1 cellular context compared by ENCODE assay signal in the genomic region with DNA sequence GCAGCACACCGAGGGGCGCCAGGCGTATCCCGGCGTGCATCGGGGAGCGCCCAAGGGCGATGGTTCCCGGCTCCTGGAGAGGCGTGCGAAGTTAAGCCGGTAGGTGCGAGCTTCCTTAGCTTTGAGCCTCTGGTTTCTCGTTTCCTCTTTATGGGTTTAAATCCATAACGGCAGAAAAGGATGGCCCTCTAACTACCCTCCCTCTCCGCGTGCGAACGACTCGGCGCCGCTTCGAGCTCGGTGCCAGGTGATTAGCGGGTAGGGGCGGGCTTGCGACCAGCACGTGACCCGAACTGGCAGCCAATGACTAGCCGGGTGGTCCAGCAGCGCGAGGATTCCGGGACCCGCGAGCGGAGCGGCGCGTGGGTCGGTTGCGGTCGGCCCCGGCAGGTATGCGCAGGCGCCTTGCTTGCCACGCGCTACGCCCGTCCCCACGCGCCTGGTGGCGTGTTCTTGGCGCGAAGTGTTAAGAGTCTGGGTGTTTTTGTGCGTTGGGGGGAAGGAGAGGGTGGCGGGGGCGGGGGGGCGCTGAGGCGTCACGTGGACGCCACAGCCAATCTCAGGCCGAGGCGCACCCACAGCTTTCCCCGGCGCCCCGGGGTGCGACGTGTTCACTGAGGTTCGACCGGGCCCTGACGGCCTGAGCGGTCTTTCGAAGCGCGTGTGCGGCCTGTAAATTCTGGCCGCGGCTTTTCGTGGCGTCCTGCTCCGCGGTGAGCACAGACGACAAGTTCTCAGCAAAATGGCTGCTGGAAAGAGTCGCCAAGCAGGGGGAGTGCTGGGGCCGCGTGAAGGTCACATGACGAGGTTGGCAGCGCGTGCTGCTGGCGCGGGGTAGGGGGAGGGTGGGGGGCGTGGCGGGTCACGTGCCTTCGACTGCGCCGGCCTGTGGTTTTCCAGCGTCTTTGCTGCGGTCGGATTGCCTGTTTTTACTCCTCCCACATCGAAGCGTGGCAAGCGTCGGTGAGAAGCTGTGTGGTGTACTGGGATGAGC.
A peak's percentile ranks its signal among the peaks of the same experiment; 100 is the strongest.
TF ChIP-seq lines count a peak whose summit lies in the region.

No MANE protein-coding gene starts in this region.

TF ChIP-seq in HepG2, 621 proteins besides CTCF, POLR2A, EP300 and RAD21 (continued from another document and continues in another):
- TF ChIP-seq ZEB1 (IDR thresholded peaks at IDR 0.05; ENCODE audit: insufficient replicate concordance, low read depth) (peak; percentile 34), PRMT3 (CRISPR knock-in tag; IDR thresholded peaks at IDR 0.05; ENCODE audit: borderline replicate concordance, low read depth) (peak; percentile 97; the same call in 1 of the 2 replicates), PLRG1 (conservative IDR thresholded peaks at IDR 0.05) (no peak), ATM (IDR thresholded peaks at IDR 0.05; ENCODE audit: borderline replicate concordance) (no peak), HDAC6 (IDR thresholded peaks at IDR 0.05; ENCODE audit: low read depth, low read length) (no peak), SRY (CRISPR knock-in tag; IDR thresholded peaks at IDR 0.05) (peak; percentile 99), PRPF4 (IDR thresholded peaks at IDR 0.05; ENCODE audit: low read depth, low read length, poor library complexity, severe bottlenecking) (peak; percentile 79), RAD51 (IDR thresholded peaks at IDR 0.05; ENCODE audit: borderline replicate concordance) (peak; percentile 88), TARDBP (CRISPR knock-in tag; IDR thresholded peaks at IDR 0.05) (peak; percentile 66; the same call in 1 of the 2 replicates), ZNF510 (CRISPR knock-in tag; IDR thresholded peaks at IDR 0.05; ENCODE audit: low read depth) (peak; percentile 100), ZNF207 (IDR thresholded peaks at IDR 0.05; ENCODE audit: borderline replicate concordance) (no peak), PAX8 (CRISPR knock-in tag; IDR thresholded peaks at IDR 0.05; ENCODE audit: borderline replicate concordance) (peak; percentile 88; the same call in 1 of the 2 replicates), TFE3 (CRISPR knock-in tag; IDR thresholded peaks at IDR 0.05) (peak; percentile 92), ZNF562 (CRISPR knock-in tag; IDR thresholded peaks at IDR 0.05; ENCODE audit: borderline replicate concordance) (peak; percentile 93), ZSCAN25 (CRISPR knock-in tag; IDR thresholded peaks at IDR 0.05) (peak; percentile 84), ZNF512 (CRISPR knock-in tag; IDR thresholded peaks at IDR 0.05) (no peak), BCL3 (CRISPR knock-in tag; IDR thresholded peaks at IDR 0.05) (peak; percentile 100), ZNF101 (CRISPR knock-in tag; IDR thresholded peaks at IDR 0.05; ENCODE audit: borderline replicate concordance, low read depth) (peak; percentile 95), CBX5 (CRISPR knock-in tag; IDR thresholded peaks at IDR 0.05; ENCODE audit: borderline replicate concordance) (peak; percentile 59), NPAS2 (CRISPR knock-in tag; IDR thresholded peaks at IDR 0.05; ENCODE audit: borderline replicate concordance) (0 out of 2 replicates have a peak, but pooled peaks have one; percentile 87), EED (CRISPR knock-in tag; IDR thresholded peaks at IDR 0.05) (peak; percentile 85; the same call in 1 of the 2 replicates), TBX2 (CRISPR knock-in tag; IDR thresholded peaks at IDR 0.05; ENCODE audit: borderline replicate concordance) (peak; percentile 99), ETV6 (CRISPR knock-in tag; conservative IDR thresholded peaks at IDR 0.05) (peak; percentile 89; the same call in 1 of the 2 replicates), NFIB (CRISPR knock-in tag; IDR thresholded peaks at IDR 0.05; ENCODE audit: borderline replicate concordance) (peak; percentile 99), ZNF501 (CRISPR knock-in tag; IDR thresholded peaks at IDR 0.05) (peak; percentile 100), POLR2G (IDR thresholded peaks at IDR 0.05; ENCODE audit: low read depth, low read length) (peak; percentile 73; the same call in 1 of the 2 replicates), SALL2 (CRISPR knock-in tag; IDR thresholded peaks at IDR 0.05) (peak; percentile 87), ZNF567 (CRISPR knock-in tag; IDR thresholded peaks at IDR 0.05; ENCODE audit: borderline replicate concordance) (peak; percentile 35; the same call in 1 of the 2 replicates), TGIF2 (CRISPR knock-in tag; IDR thresholded peaks at IDR 0.05) (peak; percentile 39; the same call in 1 of the 2 replicates), ZSCAN21 (CRISPR knock-in tag; IDR thresholded peaks at IDR 0.05; ENCODE audit: borderline replicate concordance) (peak; percentile 87), AGO2 (optimal IDR thresholded peaks at IDR 0.05; ENCODE audit: low read depth, low read length) (peak; percentile 69), HNRNPUL1 (IDR thresholded peaks at IDR 0.05; ENCODE audit: low read depth, low read length) (no peak)
- TF ChIP-seq, protein P1, sequence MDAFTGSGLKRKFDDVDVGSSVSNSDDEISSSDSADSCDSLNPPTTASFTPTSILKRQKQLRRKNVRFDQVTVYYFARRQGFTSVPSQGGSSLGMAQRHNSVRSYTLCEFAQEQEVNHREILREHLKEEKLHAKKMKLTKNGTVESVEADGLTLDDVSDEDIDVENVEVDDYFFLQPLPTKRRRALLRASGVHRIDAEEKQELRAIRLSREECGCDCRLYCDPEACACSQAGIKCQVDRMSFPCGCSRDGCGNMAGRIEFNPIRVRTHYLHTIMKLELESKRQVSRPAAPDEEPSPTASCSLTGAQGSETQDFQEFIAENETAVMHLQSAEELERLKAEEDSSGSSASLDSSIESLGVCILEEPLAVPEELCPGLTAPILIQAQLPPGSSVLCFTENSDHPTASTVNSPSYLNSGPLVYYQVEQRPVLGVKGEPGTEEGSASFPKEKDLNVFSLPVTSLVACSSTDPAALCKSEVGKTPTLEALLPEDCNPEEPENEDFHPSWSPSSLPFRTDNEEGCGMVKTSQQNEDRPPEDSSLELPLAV (CRISPR knock-in tag; conservative IDR thresholded peaks at IDR 0.05; ENCODE audit: low read depth), result peak; percentile 97; the same call in 1 of the 2 replicates
- TF ChIP-seq, protein P2, sequence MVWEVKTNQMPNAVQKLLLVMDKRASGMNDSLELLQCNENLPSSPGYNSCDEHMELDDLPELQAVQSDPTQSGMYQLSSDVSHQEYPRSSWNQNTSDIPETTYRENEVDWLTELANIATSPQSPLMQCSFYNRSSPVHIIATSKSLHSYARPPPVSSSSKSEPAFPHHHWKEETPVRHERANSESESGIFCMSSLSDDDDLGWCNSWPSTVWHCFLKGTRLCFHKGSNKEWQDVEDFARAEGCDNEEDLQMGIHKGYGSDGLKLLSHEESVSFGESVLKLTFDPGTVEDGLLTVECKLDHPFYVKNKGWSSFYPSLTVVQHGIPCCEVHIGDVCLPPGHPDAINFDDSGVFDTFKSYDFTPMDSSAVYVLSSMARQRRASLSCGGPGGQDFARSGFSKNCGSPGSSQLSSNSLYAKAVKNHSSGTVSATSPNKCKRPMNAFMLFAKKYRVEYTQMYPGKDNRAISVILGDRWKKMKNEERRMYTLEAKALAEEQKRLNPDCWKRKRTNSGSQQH (CRISPR knock-in tag; IDR thresholded peaks at IDR 0.05; ENCODE audit: low read depth), result peak; percentile 36; the same call in 1 of the 2 replicates
- TF ChIP-seq, protein P3, sequence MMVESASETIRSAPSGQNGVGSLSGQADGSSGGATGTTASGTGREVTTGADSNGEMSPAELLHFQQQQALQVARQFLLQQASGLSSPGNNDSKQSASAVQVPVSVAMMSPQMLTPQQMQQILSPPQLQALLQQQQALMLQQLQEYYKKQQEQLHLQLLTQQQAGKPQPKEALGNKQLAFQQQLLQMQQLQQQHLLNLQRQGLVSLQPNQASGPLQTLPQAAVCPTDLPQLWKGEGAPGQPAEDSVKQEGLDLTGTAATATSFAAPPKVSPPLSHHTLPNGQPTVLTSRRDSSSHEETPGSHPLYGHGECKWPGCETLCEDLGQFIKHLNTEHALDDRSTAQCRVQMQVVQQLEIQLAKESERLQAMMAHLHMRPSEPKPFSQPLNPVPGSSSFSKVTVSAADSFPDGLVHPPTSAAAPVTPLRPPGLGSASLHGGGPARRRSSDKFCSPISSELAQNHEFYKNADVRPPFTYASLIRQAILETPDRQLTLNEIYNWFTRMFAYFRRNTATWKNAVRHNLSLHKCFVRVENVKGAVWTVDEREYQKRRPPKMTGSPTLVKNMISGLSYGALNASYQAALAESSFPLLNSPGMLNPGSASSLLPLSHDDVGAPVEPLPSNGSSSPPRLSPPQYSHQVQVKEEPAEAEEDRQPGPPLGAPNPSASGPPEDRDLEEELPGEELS (CRISPR knock-in tag; IDR thresholded peaks at IDR 0.05), result peak; percentile 74
- TF ChIP-seq, protein P4, sequence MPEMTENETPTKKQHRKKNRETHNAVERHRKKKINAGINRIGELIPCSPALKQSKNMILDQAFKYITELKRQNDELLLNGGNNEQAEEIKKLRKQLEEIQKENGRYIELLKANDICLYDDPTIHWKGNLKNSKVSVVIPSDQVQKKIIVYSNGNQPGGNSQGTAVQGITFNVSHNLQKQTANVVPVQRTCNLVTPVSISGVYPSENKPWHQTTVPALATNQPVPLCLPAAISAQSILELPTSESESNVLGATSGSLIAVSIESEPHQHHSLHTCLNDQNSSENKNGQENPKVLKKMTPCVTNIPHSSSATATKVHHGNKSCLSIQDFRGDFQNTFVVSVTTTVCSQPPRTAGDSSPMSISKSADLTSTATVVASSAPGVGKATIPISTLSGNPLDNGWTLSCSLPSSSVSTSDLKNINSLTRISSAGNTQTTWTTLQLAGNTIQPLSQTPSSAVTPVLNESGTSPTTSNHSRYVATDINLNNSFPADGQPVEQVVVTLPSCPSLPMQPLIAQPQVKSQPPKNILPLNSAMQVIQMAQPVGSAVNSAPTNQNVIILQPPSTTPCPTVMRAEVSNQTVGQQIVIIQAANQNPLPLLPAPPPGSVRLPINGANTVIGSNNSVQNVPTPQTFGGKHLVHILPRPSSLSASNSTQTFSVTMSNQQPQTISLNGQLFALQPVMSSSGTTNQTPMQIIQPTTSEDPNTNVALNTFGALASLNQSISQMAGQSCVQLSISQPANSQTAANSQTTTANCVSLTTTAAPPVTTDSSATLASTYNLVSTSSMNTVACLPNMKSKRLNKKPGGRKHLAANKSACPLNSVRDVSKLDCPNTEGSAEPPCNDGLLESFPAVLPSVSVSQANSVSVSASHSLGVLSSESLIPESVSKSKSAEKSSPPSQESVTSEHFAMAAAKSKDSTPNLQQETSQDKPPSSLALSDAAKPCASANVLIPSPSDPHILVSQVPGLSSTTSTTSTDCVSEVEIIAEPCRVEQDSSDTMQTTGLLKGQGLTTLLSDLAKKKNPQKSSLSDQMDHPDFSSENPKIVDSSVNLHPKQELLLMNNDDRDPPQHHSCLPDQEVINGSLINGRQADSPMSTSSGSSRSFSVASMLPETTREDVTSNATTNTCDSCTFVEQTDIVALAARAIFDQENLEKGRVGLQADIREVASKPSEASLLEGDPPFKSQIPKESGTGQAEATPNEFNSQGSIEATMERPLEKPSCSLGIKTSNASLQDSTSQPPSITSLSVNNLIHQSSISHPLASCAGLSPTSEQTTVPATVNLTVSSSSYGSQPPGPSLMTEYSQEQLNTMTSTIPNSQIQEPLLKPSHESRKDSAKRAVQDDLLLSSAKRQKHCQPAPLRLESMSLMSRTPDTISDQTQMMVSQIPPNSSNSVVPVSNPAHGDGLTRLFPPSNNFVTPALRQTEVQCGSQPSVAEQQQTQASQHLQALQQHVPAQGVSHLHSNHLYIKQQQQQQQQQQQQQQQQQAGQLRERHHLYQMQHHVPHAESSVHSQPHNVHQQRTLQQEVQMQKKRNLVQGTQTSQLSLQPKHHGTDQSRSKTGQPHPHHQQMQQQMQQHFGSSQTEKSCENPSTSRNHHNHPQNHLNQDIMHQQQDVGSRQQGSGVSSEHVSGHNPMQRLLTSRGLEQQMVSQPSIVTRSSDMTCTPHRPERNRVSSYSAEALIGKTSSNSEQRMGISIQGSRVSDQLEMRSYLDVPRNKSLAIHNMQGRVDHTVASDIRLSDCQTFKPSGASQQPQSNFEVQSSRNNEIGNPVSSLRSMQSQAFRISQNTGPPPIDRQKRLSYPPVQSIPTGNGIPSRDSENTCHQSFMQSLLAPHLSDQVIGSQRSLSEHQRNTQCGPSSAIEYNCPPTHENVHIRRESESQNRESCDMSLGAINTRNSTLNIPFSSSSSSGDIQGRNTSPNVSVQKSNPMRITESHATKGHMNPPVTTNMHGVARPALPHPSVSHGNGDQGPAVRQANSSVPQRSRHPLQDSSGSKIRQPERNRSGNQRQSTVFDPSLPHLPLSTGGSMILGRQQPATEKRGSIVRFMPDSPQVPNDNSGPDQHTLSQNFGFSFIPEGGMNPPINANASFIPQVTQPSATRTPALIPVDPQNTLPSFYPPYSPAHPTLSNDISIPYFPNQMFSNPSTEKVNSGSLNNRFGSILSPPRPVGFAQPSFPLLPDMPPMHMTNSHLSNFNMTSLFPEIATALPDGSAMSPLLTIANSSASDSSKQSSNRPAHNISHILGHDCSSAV (CRISPR knock-in tag; IDR thresholded peaks at IDR 0.05; ENCODE audit: borderline replicate concordance), result peak; percentile 72; the same call in 1 of the 2 replicates
